Comparison of ENCODE assay signal across 8 cellular contexts in genomic region chr12:106138279-106138645, GRCh38. TPM values are rescaled to one million over a fixed set of nuclear protein-coding genes. Genes with fewer than 3 reads are reported as not detected.
A peak's percentile ranks its signal among the peaks of the same experiment; 100 is the strongest.
DNase-seq lines count a peak whose midpoint lies in the region; ATAC-seq, FAIRE-seq and TF ChIP-seq lines count a peak whose summit lies in the region.

No MANE protein-coding gene starts in this region.

- ATAC-seq in thoracic aorta (ENCODE audit: insufficient number of reproducible peaks, low FRiP score, low read depth) (no peak), GM18520 (IDR thresholded peaks at IDR 0.05; ENCODE audit: unreplicated experiment) (no peak), HG03521 (IDR thresholded peaks at IDR 0.05; ENCODE audit: unreplicated experiment) (no peak)

- H3K9me3 ChIP-seq in adrenal gland (replicated peaks in 1 of 3) (no peaks in the 10 kb centered on the region), thoracic aorta (no peaks in the 10 kb centered on the region)

- TF ChIP-seq POLR2A in adrenal gland (IDR thresholded peaks at IDR 0.05): no peak

- H3K4me1 ChIP-seq in adrenal gland (replicated peaks in 1 of 2) (peaks cover 11 to 42% of the 10 kb centered on the region in 2 donors), thoracic aorta (ENCODE audit: control insufficient read depth in 1 of 2, low read depth in 2 of 2) (peaks cover 28 to 73% of the 10 kb centered on the region in 2 donors)

- TF ChIP-seq CTCF in adrenal gland (IDR thresholded peaks at IDR 0.05): peak in 1 of 6 experiments; percentile 15
- TF ChIP-seq CTCF in kidney epithelial cell (IDR thresholded peaks at IDR 0.05; ENCODE audit: insufficient read depth, low read length, poor library complexity, severe bottlenecking): no peak
- no peak for TF ChIP-seq CTCF in thoracic aorta (IDR thresholded peaks at IDR 0.05)

- peak overlapping the region in 4 of 5 donors; percentile 79 to 96 (median 86) for H3K27ac ChIP-seq in adrenal gland
- H3K27ac ChIP-seq in thoracic aorta: peak overlapping the region; percentile 96 to 97

- no peaks in the 10 kb centered on the region for H3K27me3 ChIP-seq in adrenal gland
- H3K27me3 ChIP-seq in kidney epithelial cell (ENCODE audit: control insufficient read depth, insufficient read depth, low read length): no peaks in the 10 kb centered on the region
- H3K27me3 ChIP-seq in thoracic aorta (replicated peaks; ENCODE audit: insufficient read depth): no peaks in the 10 kb centered on the region

- H3K36me3 ChIP-seq in adrenal gland (replicated peaks in 1 of 2) (no peaks in the 10 kb centered on the region), kidney epithelial cell (ENCODE audit: control insufficient read depth, insufficient read depth, low read length) (no peaks in the 10 kb centered on the region), thoracic aorta (no peaks in the 10 kb centered on the region)

- 3 to 12% (median 7%) methylated on average over 11 to 31 of the region's 31 CpGs for WGBS in adrenal gland, 4 donors

- DNase-seq in activated T-cell treated with anti-CD3 and anti-CD28 coated beads for 48 hours (ENCODE audit: low read depth) (peak; percentile 2), activated T-cell treated with anti-CD3 and anti-CD28 coated beads for 4 hours (no peak), adrenal gland (no peak), kidney epithelial cell (ENCODE audit: low read depth) (no peak), thoracic aorta (ENCODE audit: low spot score) (no peak), RCC 7860 (ENCODE audit: low spot score) (no peak)

- intact Hi-C loops in adrenal gland (cut with DNase I): loop anchor here (5.0 to 10.0 kb wide), 3 partner anchors 431 to 716 kb away; no protein-coding TSS in a partner anchor

- no peak for FAIRE-seq in RCC 7860 (lab: Jason Lieb, UNC)

- H3K4me3 ChIP-seq in adrenal gland: peak overlapping the region in 3 of 4 donors; percentile 26 to 89 (median 81)
- peak overlapping the region; percentile 81 for H3K4me3 ChIP-seq in kidney epithelial cell (ENCODE audit: low read depth, low read length)
- peak overlapping the region; percentile 75 for H3K4me3 ChIP-seq in thoracic aorta

RNA-seq across cellular contexts. Expression of gene NUAK1, which starts 0.5 kb away (rescaled TPM):
- total RNA-seq in adrenal gland (10 to 100 TPM in 5 of 8 donors, 1 to 10 TPM in 3; 5.8 to 15.1 (median 10.4) TPM), kidney epithelial cell (38.2 and 56.7 TPM in 2 replicates), thoracic aorta (10 to 100 TPM; 20.0 to 31.4 TPM)
- 1 to 10 TPM; 2.4 to 4.6 (median 3.0) TPM for polyA plus RNA-seq in adrenal gland
